25 cellular contexts compared by ENCODE assay signal in the genomic region with DNA sequence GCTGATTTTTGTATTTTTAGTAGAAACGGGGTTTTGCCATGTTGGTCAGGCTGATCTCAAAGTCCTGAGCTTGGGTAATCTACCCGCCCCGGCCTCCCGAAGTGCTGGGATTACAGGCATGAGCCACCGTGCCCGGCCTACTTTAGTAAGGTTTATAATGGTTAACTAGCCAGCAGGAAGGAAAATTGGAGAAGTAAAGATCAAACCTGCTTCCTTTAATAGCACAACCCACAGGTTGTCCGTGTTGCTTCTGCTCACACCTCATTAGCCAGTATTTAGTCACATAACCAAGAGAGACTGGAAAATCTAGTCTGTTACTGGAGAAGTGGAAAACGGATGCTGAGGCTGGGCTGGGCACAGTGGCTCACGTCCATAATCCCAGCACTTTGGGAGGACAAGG. TPM values are rescaled to one million over a fixed set of nuclear protein-coding genes. Genes with fewer than 3 reads are reported as not detected.
DNase-seq lines count a peak whose midpoint lies in the region; ATAC-seq and FAIRE-seq lines count a peak whose summit lies in the region.
"Had no signal": no experiment of that assay in that cellular context is flagged by ENCODE, and none has a peak within 500 bp of the region (broad histone marks: within the 10 kb centered on the region; RNA-seq: fewer than 3 reads in every experiment).

No MANE protein-coding gene starts in this region.

- FAIRE-seq in islet of Langerhans (lab: Jason Lieb, UNC) = peak; percentile 61

- ATAC-seq in HG03196 (IDR thresholded peaks at IDR 0.05; ENCODE audit: unreplicated experiment) (peak; percentile 38), HG03095 (IDR thresholded peaks at IDR 0.05; ENCODE audit: unreplicated experiment) (no peak)
- ATAC-seq: activated CD8-positive, alpha-beta T cell treated with anti-CD3 and anti-CD28 coated beads, Interleukin-2, amount 10 ng/mL, durations not matched to agents 7 days and 5 days; activated naive CD8-positive, alpha-beta T cell treated with anti-CD3 and anti-CD28 coated beads, Interleukin-2, amount 50 U/mL, for 24 hours; lower lobe of right lung had no signal

- DNase-seq in SKM-1 (lab: John Stamatoyannopoulos, UW; ENCODE audit: unreplicated experiment) (peak; percentile 54), renal cortical epithelial cell (ENCODE audit: low read depth) (peak; percentile 95), SIG-M5 (lab: John Stamatoyannopoulos, UW) (no peak), SK-N-DZ (ENCODE audit: low spot score) (no peak)
- no peak for DNase-seq in stimulated activated CD4-positive, alpha-beta T cell treated with anti-CD3 and anti-CD28 coated beads, Interleukin-2, amount 100 ng/mL, for 24 hours
- DNase-seq: activated CD4-positive, CD25-positive, alpha-beta regulatory T cell; activated CD8-positive, alpha-beta T cell treated with anti-CD3 and anti-CD28 coated beads, Interleukin-2, amount 10 ng/mL, durations not matched to agents 7 days and 5 days; activated gamma-delta T cell treated with Interleukin-2 at 50 U/mL for 16 hours; activated naive CD8-positive, alpha-beta T cell treated with anti-CD3 and anti-CD28 coated beads, Interleukin-2, amount 50 U/mL, for 24 hours; activated T-cell treated with anti-CD3 and anti-CD28 coated beads for 4 hours; effector CD4-positive, alpha-beta T cell; foreskin melanocyte; hippocampal formation; immature natural killer cell; lower lobe of right lung; NCI-H1048; NCI-H187 treated with DMSO at 0.1 percent for 48 hours; NCI-H524 treated with DMSO at 0.1 percent for 48 hours; posterior cingulate gyrus; sigmoid colon; stimulated activated CD4-positive, alpha-beta T cell treated with anti-CD3 and anti-CD28 coated beads, Interleukin-15, amount 100 ng/mL, for 24 hours; T1000 had no signal

RNA-seq across cellular contexts. Expression of a gene that starts 51.9 kb away (rescaled TPM):
- 339 and 483 TPM in 2 replicates for total RNA-seq in renal cortical epithelial cell
- 79.2 and 91.1 TPM in 2 replicates for polyA plus RNA-seq in SK-N-DZ (2014; cell fraction: cytosol; rRNA removed)
- polyA plus RNA-seq in SK-N-DZ (2014; cell fraction: nucleus; rRNA removed) = 121 and 142 TPM in 2 replicates

Comparison
In these comparisons a context has a peak if more than half of its experiments do, and no peak if none do; other contexts are left out.
1. DNase-seq: peak in SKM-1 (single experiment) and renal cortical epithelial cell (single experiment); none in SIG-M5 (single experiment), SK-N-DZ (single experiment) and stimulated activated CD4-positive, alpha-beta T cell treated with anti-CD3 and anti-CD28 coated beads, Interleukin-2, amount 100 ng/mL, for 24 hours (0 of 2).